In the genomic region with DNA sequence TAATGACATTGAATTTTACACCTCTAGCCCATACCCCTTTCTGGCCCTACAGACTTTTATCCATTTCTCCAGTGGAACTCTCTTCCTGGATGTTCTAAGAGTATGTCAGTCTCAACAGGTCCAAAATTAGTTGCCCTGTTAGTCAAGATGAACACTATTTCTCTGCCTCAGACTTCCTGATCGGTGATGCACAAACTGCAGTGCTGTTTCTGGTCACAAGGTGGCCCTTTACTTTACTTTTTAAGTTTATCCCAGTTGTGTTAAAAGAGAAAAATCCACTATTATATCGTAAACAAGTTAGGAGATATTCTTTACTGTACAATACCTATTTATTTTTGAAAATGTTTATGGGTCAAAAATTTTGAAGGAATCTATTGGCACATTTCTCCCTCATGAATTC, we compare ENCODE assay signal across 8 cellular contexts. TPM values are rescaled to one million over a fixed set of nuclear protein-coding genes. Genes with fewer than 3 reads are reported as not detected.
A peak's percentile ranks its signal among the peaks of the same experiment; 100 is the strongest.
DNase-seq lines count a peak whose midpoint lies in the region; ATAC-seq and TF ChIP-seq lines count a peak whose summit lies in the region.

No MANE protein-coding gene starts in this region.

- no peaks in the 10 kb centered on the region for H3K9me3 ChIP-seq in colonic mucosa

- H2AFZ ChIP-seq in ACC112 (ENCODE audit: low read length, unreplicated experiment): peak overlapping the region; percentile 97

- peak; percentile 62 for ATAC-seq in HG03460 (IDR thresholded peaks at IDR 0.05; ENCODE audit: unreplicated experiment)

- H3K4me3 ChIP-seq in ACC112 (ENCODE audit: low read depth, low read length): no peak overlapping the region
- H3K4me3 ChIP-seq in colonic mucosa: no peak overlapping the region

- H3K27ac ChIP-seq in ACC112 (ENCODE audit: low read depth, low read length) (no peak overlapping the region), colonic mucosa (no peak overlapping the region)

- no peak overlapping the region for H3K9ac ChIP-seq in colonic mucosa (ENCODE audit: low read depth in 2 of 2, low read length in 2 of 2)

- in situ Hi-C loops in G401 (cut with HindIII; ENCODE audit: low sequenced_read_pairs): no loop called here

- H3K79me2 ChIP-seq in ACC112 (ENCODE audit: control insufficient read depth, insufficient read depth, low read length, unreplicated experiment): no peaks in the 10 kb centered on the region

- H3K4me1 ChIP-seq in ACC112 (ENCODE audit: control insufficient read depth, insufficient read depth, low read length, unreplicated experiment): no peaks in the 10 kb centered on the region
- no peaks in the 10 kb centered on the region for H3K4me1 ChIP-seq in colonic mucosa

- H3K27me3 ChIP-seq in ACC112 (ENCODE audit: insufficient read depth, low read length) (no peaks in the 10 kb centered on the region), colonic mucosa (no peaks in the 10 kb centered on the region)

- DNase-seq in G401 (ENCODE audit: low spot score) (peak; percentile 56), T follicular helper cell (ENCODE audit: low read depth) (peak; percentile 16), colonic mucosa (peak; percentile 45), mucosa of gallbladder (ENCODE audit: low spot score) (peak; percentile 42), SHP77 (lab: John Stamatoyannopoulos, UW) (no peak), iPS-NIHi7 (ENCODE audit: extremely low spot score) (no peak)

- no peaks in the 10 kb centered on the region for H3K36me3 ChIP-seq in ACC112 (ENCODE audit: insufficient read depth, low read length)
- no peaks in the 10 kb centered on the region for H3K36me3 ChIP-seq in colonic mucosa

- TF ChIP-seq CTCF in colonic mucosa (IDR thresholded peaks at IDR 0.05): peak; percentile 54

- intact Hi-C loops in colonic mucosa (cut with DNase I): loop anchor here (5.0 kb wide), 1 partner anchor 119 kb away; no protein-coding TSS in a partner anchor

RNA-seq across cellular contexts. Expression of gene TCEAL7, which starts 13.1 kb away (rescaled TPM):
- total RNA-seq in G401 (2014; rRNA removed; shearing (Covaris generic)): 0.71 TPM in 1 of 2 replicates, not detected in the other
- total RNA-seq in colonic mucosa: 1 to 10 TPM in 1 of 2 donors, under 1 TPM in 1; 0.82 to 4.0 TPM
- 8.1 TPM for total RNA-seq in mucosa of gallbladder

RNA-seq across cellular contexts. Expression of gene TCEAL9, which starts 13.2 kb away (rescaled TPM):
- total RNA-seq in G401 (2014; rRNA removed; shearing (Covaris generic)): 39.1 and 42.6 TPM in 2 replicates
- total RNA-seq in colonic mucosa: 10 to 100 TPM; 23.9 to 34.7 TPM
- total RNA-seq in mucosa of gallbladder: 28.4 TPM

RNA-seq across cellular contexts. Expression of gene BEX2, which starts 32.3 kb away (rescaled TPM):
- total RNA-seq in G401 (2014; rRNA removed; shearing (Covaris generic)): 101 and 163 TPM in 2 replicates
- total RNA-seq in colonic mucosa (1 to 10 TPM; 6.1 to 6.6 TPM), mucosa of gallbladder (23.6 TPM)

RNA-seq across cellular contexts. Expression of gene BEX3, which starts 33.2 kb away (rescaled TPM):
- 464 and 525 TPM in 2 replicates for total RNA-seq in G401 (2014; rRNA removed; shearing (Covaris generic))
- 10 to 100 TPM; 33.7 to 44.9 TPM for total RNA-seq in colonic mucosa
- 96.0 TPM for total RNA-seq in mucosa of gallbladder

Comparison
In these comparisons a context has a peak if more than half of its experiments do, and no peak if none do; other contexts are left out.
1. DNase-seq: peak in G401 (single experiment), T follicular helper cell (single experiment), colonic mucosa (single experiment) and mucosa of gallbladder (single experiment); none in SHP77 (0 of 2) and iPS-NIHi7 (single experiment).